ENCODE assay signal across 30 cellular contexts in the genomic region with DNA sequence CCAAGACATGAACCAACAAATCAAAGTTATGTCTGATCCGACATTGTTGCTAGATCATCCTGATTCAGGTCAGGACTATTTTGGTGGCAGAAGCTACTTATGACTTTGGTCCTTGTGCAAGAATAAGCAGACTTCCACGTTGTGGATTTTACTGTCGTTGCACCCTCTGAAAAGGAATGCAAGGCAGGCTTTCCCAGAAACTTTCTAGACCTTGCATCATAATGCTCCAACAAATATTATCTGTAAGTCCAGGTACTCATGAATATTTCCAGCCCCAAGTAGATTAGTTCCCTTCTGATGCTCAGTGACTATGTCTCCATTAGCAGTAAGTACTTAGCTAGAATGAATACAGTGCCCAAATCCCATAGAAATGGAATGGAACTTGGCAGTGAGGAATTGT.
"Had no signal": no experiment of that assay in that cellular context is flagged by ENCODE, and none has a peak within 500 bp of the region (broad histone marks: within the 10 kb centered on the region; RNA-seq: fewer than 3 reads in every experiment).

No MANE protein-coding gene starts in this region.

- H3K79me2 ChIP-seq: parathyroid adenoma had no signal

- H3K27me3 ChIP-seq: neutrophil, ovary, right lobe of liver, sigmoid colon, stomach, thyroid gland, tibial nerve, upper lobe of right lung, uterus had no signal

- ATAC-seq: naive thymus-derived CD8-positive, alpha-beta T cell; natural killer cell treated with Interleukin-12 subunit alpha and Interleukin-12 subunit beta and Interleukin-15 and Interleukin-18, amount 100 ng/mL, for 72 hours; psoas muscle; right cardiac atrium; right lobe of liver; stimulated activated effector memory CD8-positive, alpha-beta T cell treated with anti-CD3 and anti-CD28 coated beads, Interleukin-12 subunit alpha, Interleukin-12 subunit beta, amount 100 ng/mL, for 72 hours; stimulated activated naive B cell treated with anti-CD40 and anti-IgM and Interleukin-4, amounts not matched to agents 10 μg/mL and 1 μg/mL and 100 μg/mL, for 72 hours; upper lobe of right lung had no signal

- H3K4me1 Mint-ChIP-seq: stimulated activated effector memory CD8-positive, alpha-beta T cell treated with anti-CD3 and anti-CD28 coated beads, Interleukin-12 subunit alpha, Interleukin-12 subunit beta, amount 100 ng/mL, for 72 hours had no signal

- H3K4me1 ChIP-seq: parathyroid adenoma, psoas muscle, sigmoid colon, tibial nerve, upper lobe of right lung, uterus had no signal

- H3K9ac ChIP-seq: parathyroid adenoma had no signal

- H3K4me3 ChIP-seq: ovary, psoas muscle, right lobe of liver, sigmoid colon, stomach, thoracic aorta, thyroid gland, tibial nerve, upper lobe of right lung, uterus had no signal

- H3K9me3 Mint-ChIP-seq: natural killer cell treated with Interleukin-12 subunit alpha and Interleukin-12 subunit beta and Interleukin-15 and Interleukin-18, amount 100 ng/mL, for 72 hours; nephron progenitor cell; neural crest cell; stimulated activated effector memory CD8-positive, alpha-beta T cell treated with anti-CD3 and anti-CD28 coated beads, Interleukin-12 subunit alpha, Interleukin-12 subunit beta, amount 100 ng/mL, for 72 hours; type B pancreatic cell had no signal

- H3K27ac Mint-ChIP-seq: natural killer cell treated with Interleukin-12 subunit alpha and Interleukin-12 subunit beta and Interleukin-15 and Interleukin-18, amount 100 ng/mL, for 72 hours; nephron progenitor cell; progenitor cell of endocrine pancreas; stimulated activated effector memory CD8-positive, alpha-beta T cell treated with anti-CD3 and anti-CD28 coated beads, Interleukin-12 subunit alpha, Interleukin-12 subunit beta, amount 100 ng/mL, for 72 hours; stimulated activated naive B cell treated with anti-CD40 and anti-IgM and Interleukin-4, amounts not matched to agents 10 μg/mL and 1 μg/mL and 100 μg/mL, for 72 hours; stimulated activated naive CD8-positive, alpha-beta T cell treated with anti-CD3 and anti-CD28 coated beads, Interleukin-15, Interleukin-2, amounts not matched to agents 100 ng/mL and 50 ng/mL, for 24 hours; type B pancreatic cell had no signal

- H3K27me3 Mint-ChIP-seq: naive thymus-derived CD8-positive, alpha-beta T cell; natural killer cell treated with Interleukin-12 subunit alpha and Interleukin-12 subunit beta and Interleukin-15 and Interleukin-18, amount 100 ng/mL, for 72 hours; progenitor cell of endocrine pancreas; stimulated activated naive B cell treated with anti-CD40 and anti-IgM and Interleukin-4, amounts not matched to agents 10 μg/mL and 1 μg/mL and 100 μg/mL, for 72 hours; stimulated activated naive CD8-positive, alpha-beta T cell treated with anti-CD3 and anti-CD28 coated beads, Interleukin-15, Interleukin-2, amounts not matched to agents 100 ng/mL and 50 ng/mL, for 24 hours; type B pancreatic cell had no signal

- DNase-seq: naive thymus-derived CD8-positive, alpha-beta T cell; nephron progenitor cell; nucleus accumbens; ovary; posterior cingulate gyrus; psoas muscle; right cardiac atrium; right lobe of liver; sigmoid colon; small intestine; stimulated activated CD4-positive, alpha-beta T cell treated with anti-CD3 and anti-CD28 coated beads, Interleukin-15, amount 100 ng/mL, for 24 hours; stimulated activated CD4-positive, alpha-beta T cell treated with anti-CD3 and anti-CD28 coated beads, Interleukin-2, amount 100 ng/mL, for 24 hours; stimulated activated CD4-positive, alpha-beta T cell treated with anti-CD3 and anti-CD28 coated beads, Interleukin-2, amount 100 ng/mL, for 48 hours; stimulated activated CD4-positive, alpha-beta T cell treated with anti-CD3 and anti-CD28 coated beads, Interleukin-4, amount 100 ng/mL, for 24 hours; stimulated activated naive B cell treated with anti-CD40 and anti-IgM and Interleukin-4, amounts not matched to agents 10 μg/mL and 1 μg/mL and 100 μg/mL, for 72 hours; stimulated activated naive CD4-positive, alpha-beta T cell treated with Interleukin-2 at 50 U/mL for 16 hours; stomach; thyroid gland; upper lobe of right lung; uterus had no signal

- H3K27ac ChIP-seq: neutrophil, ovary, parathyroid adenoma, psoas muscle, right lobe of liver, sigmoid colon, stomach, thoracic aorta, thyroid gland, tibial nerve, upper lobe of right lung, uterus had no signal

- H3K36me3 ChIP-seq: ovary, thoracic aorta, thyroid gland, uterus had no signal

- H3K4me3 Mint-ChIP-seq: naive thymus-derived CD8-positive, alpha-beta T cell; natural killer cell treated with Interleukin-12 subunit alpha and Interleukin-12 subunit beta and Interleukin-15 and Interleukin-18, amount 100 ng/mL, for 72 hours; nephron progenitor cell; neural crest cell; stimulated activated effector memory CD8-positive, alpha-beta T cell treated with anti-CD3 and anti-CD28 coated beads, Interleukin-12 subunit alpha, Interleukin-12 subunit beta, amount 100 ng/mL, for 72 hours; stimulated activated naive B cell treated with anti-CD40 and anti-IgM and Interleukin-4, amounts not matched to agents 10 μg/mL and 1 μg/mL and 100 μg/mL, for 72 hours; stimulated activated naive CD8-positive, alpha-beta T cell treated with anti-CD3 and anti-CD28 coated beads, Interleukin-15, Interleukin-2, amounts not matched to agents 100 ng/mL and 50 ng/mL, for 24 hours; type B pancreatic cell had no signal

- H3K9me3 ChIP-seq: neutrophil, ovary, psoas muscle, right lobe of liver, sigmoid colon, stomach, thoracic aorta, thyroid gland, tibial nerve, upper lobe of right lung, uterus had no signal

- FAIRE-seq: small intestine had no signal

- H2AFZ ChIP-seq: parathyroid adenoma had no signal
